Comparison of ENCODE assay signal across 13 cellular contexts in the genomic region with DNA sequence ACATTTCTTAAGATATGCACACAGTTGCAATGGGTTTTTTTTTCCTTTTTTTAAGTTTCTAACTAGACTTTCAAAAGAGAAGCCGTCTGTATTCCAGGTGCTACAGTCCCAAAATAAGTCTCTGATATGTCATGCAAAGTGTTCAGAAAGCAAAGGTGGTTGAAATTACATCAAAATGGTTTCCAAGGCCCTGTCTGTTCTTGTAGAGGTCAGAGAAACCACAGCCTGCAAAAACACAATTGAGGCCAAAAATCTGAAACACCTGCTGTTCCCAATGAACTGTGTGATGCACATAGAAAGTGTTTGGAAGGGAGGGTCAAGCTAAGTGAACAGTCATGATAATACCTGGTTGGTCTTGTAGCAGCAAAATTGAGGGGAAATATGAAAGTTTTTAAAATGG.
DNase-seq lines count a peak whose midpoint lies in the region; ATAC-seq and TF ChIP-seq lines count a peak whose summit lies in the region.
"Had no signal": no experiment of that assay in that cellular context is flagged by ENCODE, and none has a peak within 500 bp of the region (broad histone marks: within the 10 kb centered on the region; RNA-seq: fewer than 3 reads in every experiment).

No MANE protein-coding gene starts in this region.

- ATAC-seq in GM18498 (IDR thresholded peaks at IDR 0.05; ENCODE audit: unreplicated experiment) = peak; percentile 75
- peak; percentile 91 for ATAC-seq in GM19455 (IDR thresholded peaks at IDR 0.05; ENCODE audit: unreplicated experiment)
- ATAC-seq in HG02870 (IDR thresholded peaks at IDR 0.05; ENCODE audit: unreplicated experiment) = peak; percentile 89
- peak; percentile 67 for ATAC-seq in HG03565 (IDR thresholded peaks at IDR 0.05; ENCODE audit: unreplicated experiment)

- intact Hi-C loops in dorsolateral prefrontal cortex (cut with DNase I) = no loop called here

- TF ChIP-seq CTCF in dorsolateral prefrontal cortex (IDR thresholded peaks at IDR 0.05 in 54 of 56, conservative IDR thresholded peaks at IDR 0.05 in 2 of 56; ENCODE audit: low read depth in 1 of 56, partially characterized antibody in 56 of 56) = no peak

- no peaks in the 10 kb centered on the region for H3K27me3 ChIP-seq in dorsolateral prefrontal cortex

- H3K4me3 ChIP-seq in dorsolateral prefrontal cortex = no peak overlapping the region

- DNase-seq in T-helper 2 cell (no peak), islet precursor cell (no peak), dorsolateral prefrontal cortex (no peak), COLO829 (ENCODE audit: low spot score) (no peak)
- DNase-seq: activated CD4-positive, alpha-beta T cell treated with anti-CD3 and anti-CD28 coated beads for 1 hour; activated gamma-delta T cell; cerebellar nuclear complex; GF-D8; stimulated activated CD4-positive, alpha-beta T cell treated with anti-CD3 and anti-CD28 coated beads, Interleukin-12 subunit alpha, Interleukin-12 subunit beta, amount 100 ng/mL, for 4 hours had no signal

- no peak overlapping the region for H3K27ac ChIP-seq in dorsolateral prefrontal cortex
